ENCODE assay signal across 18 cellular contexts in genomic region chr1:233672732-233673131, GRCh38. TPM values are rescaled to one million over a fixed set of nuclear protein-coding genes. Genes with fewer than 3 reads are reported as not detected.
A peak's percentile ranks its signal among the peaks of the same experiment; 100 is the strongest.
DNase-seq lines count a peak whose midpoint lies in the region; ATAC-seq, FAIRE-seq and TF ChIP-seq lines count a peak whose summit lies in the region.
"Had no signal": no experiment of that assay in that cellular context is flagged by ENCODE, and none has a peak within 500 bp of the region (broad histone marks: within the 10 kb centered on the region; RNA-seq: fewer than 3 reads in every experiment).

No MANE protein-coding gene starts in this region.

- ATAC-seq in left ventricle myocardium superior (no peak), K562 (no peak), left lobe of liver (peak; percentile 96), GM19452 (IDR thresholded peaks at IDR 0.05; ENCODE audit: unreplicated experiment) (no peak)
- ATAC-seq: CD8-positive, alpha-beta T cell had no signal

- intact Hi-C loops in left ventricle myocardium superior (cut with micrococcal nuclease) (no loop called here), K562 (cut with micrococcal nuclease) (no loop called here)

- no peak for TF ChIP-seq CTCF in right atrium auricular region (IDR thresholded peaks at IDR 0.05)
- no peak for TF ChIP-seq CTCF in K562 (IDR thresholded peaks at IDR 0.05 in 2 of 3, conservative IDR thresholded peaks at IDR 0.05 in 1 of 3; ENCODE audit: insufficient read depth in 2 of 3, low read depth in 1 of 3, low read length in 3 of 3)

- peaks cover 0 to 10% of the 10 kb centered on the region in 2 donors for H3K4me1 ChIP-seq in right atrium auricular region
- H3K4me1 ChIP-seq in K562 (replicated peaks in 1 of 2; ENCODE audit: control insufficient read depth in 2 of 2, insufficient read depth in 2 of 2, low read length in 2 of 2), result peaks cover 4 to 35% of the 10 kb centered on the region in 2 experiments; a peak in 4 of 5 replicates
- H3K4me1 ChIP-seq in small intestine (ENCODE audit: control insufficient read depth in 2 of 2, insufficient read depth in 1 of 2, low read depth in 1 of 2, low read length in 1 of 2), result peaks cover 0 to 3% of the 10 kb centered on the region in 2 donors

- no peak overlapping the region for H3K9ac ChIP-seq in K562 (ENCODE audit: insufficient read depth in 1 of 2, low read depth in 2 of 2, low read length in 2 of 2)
- H3K9ac ChIP-seq: BLaER1 had no signal

- no peak for TF ChIP-seq POLR2A in K562 (conservative IDR thresholded peaks at IDR 0.05)

- DNase-seq in right atrium auricular region (ENCODE audit: low spot score), result no peak
- DNase-seq in left ventricle myocardium superior, result no peak
- DNase-seq in K562 (ENCODE audit: extremely low read depth in 1 of 4, low spot score in 3 of 4), result no peak
- peak; percentile 69 for DNase-seq in left lobe of liver (ENCODE audit: low spot score)
- DNase-seq in small intestine, result peak; percentile 76
- DNase-seq in medulla oblongata (ENCODE audit: extremely low spot score), result no peak
- no peak for DNase-seq in AG08396 (ENCODE audit: low spot score)
- DNase-seq: 8988T; CD8-positive, alpha-beta T cell; EL; NCI-H1092; NCI-H1436 treated with DMSO at 0.1 percent for 48 hours; NCI-H2029; NCI-H526 had no signal

- WGBS in K562 (ENCODE audit: insufficient coverage, low coverage, missing lambda C conversion rate), result 92% methylated on average over 6 of the region's 6 CpGs
- WGBS in small intestine, 3 donors, result 31 to 72% (median 42%) methylated on average over 6 of the region's 6 CpGs

- no peak overlapping the region for H3K4me2 ChIP-seq in K562 (ENCODE audit: insufficient read depth, low read length)
- H3K4me2 ChIP-seq: PC-9 had no signal

- H3K27me3 ChIP-seq in right atrium auricular region (no peaks in the 10 kb centered on the region), K562 (ENCODE audit: control insufficient read depth in 2 of 2, insufficient read depth in 2 of 2, low read length in 2 of 2) (no peaks in the 10 kb centered on the region), small intestine (ENCODE audit: control insufficient read depth in 2 of 2, insufficient read depth in 2 of 2, low read length in 2 of 2) (no peaks in the 10 kb centered on the region)
- H3K27me3 ChIP-seq: BLaER1 had no signal

- H3K79me2 ChIP-seq in K562 (ENCODE audit: control insufficient read depth, insufficient read depth, low read length), result peaks cover 8% of the 10 kb centered on the region; the same call in 1 of the 3 replicates

- H3K36me3 ChIP-seq in right atrium auricular region (peaks cover 9% of the 10 kb centered on the region), K562 (ENCODE audit: control insufficient read depth, insufficient read depth, low read length) (peaks cover 25% of the 10 kb centered on the region), small intestine (ENCODE audit: control insufficient read depth in 2 of 2, insufficient read depth in 2 of 2, low read length in 2 of 2) (peaks cover 0 to 2% of the 10 kb centered on the region in 2 donors)
- H3K36me3 ChIP-seq: BLaER1 had no signal

- FAIRE-seq in K562 (lab: Jason Lieb, UNC) (no peak), small intestine (lab: Jason Lieb, UNC) (no peak)
- FAIRE-seq: H54 had no signal

- H3K27ac ChIP-seq in right atrium auricular region (peak overlapping the region; percentile 71 to 93), K562 (ENCODE audit: extremely low read depth, low read depth, low read length) (no peak overlapping the region), small intestine (ENCODE audit: low read depth in 1 of 2, low read length in 1 of 2) (peak overlapping the region; percentile 81 to 85)
- H3K27ac ChIP-seq: BLaER1 had no signal

- H3K9me3 ChIP-seq in right atrium auricular region (no peaks in the 10 kb centered on the region), K562 (replicated peaks; ENCODE audit: control insufficient read depth, insufficient read depth, low read depth, low read length) (peaks cover 7% of the 10 kb centered on the region; the same call in 1 of the 2 replicates), small intestine (ENCODE audit: control insufficient read depth, low read depth) (no peaks in the 10 kb centered on the region)

- no peaks in the 10 kb centered on the region for H3K9me1 ChIP-seq in K562 (ENCODE audit: control insufficient read depth, insufficient read depth, low read length)

- no TSS peak for BruUV-seq in K562 (replicated peaks; lab: Mats Ljungman, UMichigan)

- no peak overlapping the region for H3K4me3 ChIP-seq in right atrium auricular region
- no peak overlapping the region for H3K4me3 ChIP-seq in K562
- no peak overlapping the region for H3K4me3 ChIP-seq in small intestine (ENCODE audit: low read depth in 1 of 2, low read length in 2 of 2)
- H3K4me3 ChIP-seq: BLaER1, PC-9 had no signal

- H2AFZ ChIP-seq in K562 (ENCODE audit: low read depth, low read length), result no peak overlapping the region
- H2AFZ ChIP-seq: PC-9 had no signal

- TF ChIP-seq EP300 in K562 (IDR thresholded peaks at IDR 0.05; ENCODE audit: low read length), result no peak

- TF ChIP-seq RAD21 in K562 (CRISPR knock-in tag; conservative IDR thresholded peaks at IDR 0.05 in 1 of 2, IDR thresholded peaks at IDR 0.05 in 1 of 2), result no peak

- H4K20me1 ChIP-seq in K562 (replicated peaks; ENCODE audit: control insufficient read depth, insufficient read depth, low read length), result no peaks in the 10 kb centered on the region
- H4K20me1 ChIP-seq: BLaER1 had no signal

- in situ Hi-C loops in K562 (cut with MboI), result no loop called here

- CTCF ChIA-PET in K562 (lab: Yijun Ruan, JAX; ENCODE audit: low intra/inter-chr PET ratio), result no interaction called here

- POLR2A ChIA-PET in K562 (lab: Yijun Ruan, JAX), result interaction anchor here (1.3 kb wide), 1 partner anchor 30 kb away, joined by 3 read pairs; no protein-coding TSS in a partner anchor

TF ChIP-seq in K562, 482 proteins besides CTCF, POLR2A, EP300 and RAD21:
- TF ChIP-seq KDM1A (IDR thresholded peaks at IDR 0.05) (peak in 1 of 2 experiments; percentile 58; a peak in 2 of 4 replicates), ZNF785 (CRISPR knock-in tag; IDR thresholded peaks at IDR 0.05) (no peak), RBM22 (IDR thresholded peaks at IDR 0.05; ENCODE audit: low read depth, low read length, poor library complexity, severe bottlenecking) (no peak), ZNF311 (CRISPR knock-in tag; IDR thresholded peaks at IDR 0.05) (no peak), ZNF395 (CRISPR knock-in tag; IDR thresholded peaks at IDR 0.05) (0 out of 2 replicates have a peak, but pooled peaks have one; percentile 14)
TF ChIP-seq in K562: peak in this region for 2.

RNA-seq across cellular contexts. Expression of gene KCNK1, which starts 58.8 kb away (rescaled TPM):
- 10 to 100 TPM; 42.3 to 54.2 TPM for total RNA-seq in right atrium auricular region
- 29.7 TPM for total RNA-seq in left ventricle myocardium superior
- 25.8 and 31.2 TPM in 2 replicates for total RNA-seq in K562 (2011; cell fraction: chromatin; rRNA removed; ENCODE audit: low replicate concordance)
- total RNA-seq in K562 (2011; cell fraction: nucleolus; rRNA removed), result 36.3 and 38.5 TPM in 2 replicates
- total RNA-seq in K562 (2011; cell fraction: nucleoplasm; rRNA removed), result 34.2 and 46.4 TPM in 2 replicates
- 6.0 and 6.7 TPM in 2 replicates for total RNA-seq in K562 (2014; rRNA removed)
- total RNA-seq in K562 (2014; rRNA removed; fragmentation: Illumina TruSeq; extraction: Trizol), result 6.0 and 7.0 TPM in 2 replicates
- 4.1 and 4.7 TPM in 2 replicates for total RNA-seq in K562 (2015; rRNA removed; fragmentation: Illumina TruSeq; extraction: Trizol)
- total RNA-seq in K562 (2021), result 9.4 and 9.8 TPM in 2 replicates
- 19.9 and 22.7 TPM in 2 replicates for polyA plus RNA-seq in K562 (2011; rRNA removed)
- 20.0 and 35.2 TPM in 2 replicates for polyA plus RNA-seq in K562 (2011; cell fraction: cytosol; rRNA removed)
- 16.3 and 25.6 TPM in 2 replicates for polyA plus RNA-seq in K562 (2011; cell fraction: nucleus; rRNA removed)
- 6.0 and 6.4 TPM in 2 replicates for polyA plus RNA-seq in K562 (2012)
- 7.4 and 9.3 TPM in 2 replicates for polyA plus RNA-seq in K562 (2014; fragmentation: Illumina TruSeq; extraction: Trizol)
- 1 to 10 TPM; 3.1 to 3.5 TPM for polyA plus RNA-seq in K562 (2014; fragmentation: Nextera tagmentation; extraction: Ambion mirVana)
- polyA plus RNA-seq in K562 (2014; rRNA removed), result 8.0 and 9.8 TPM in 2 replicates
- 19.6 and 25.5 TPM in 2 replicates for polyA minus RNA-seq in K562 (2011; rRNA and poly(A)+ RNA removed)
- 20.0 and 23.3 TPM in 2 replicates for polyA minus RNA-seq in K562 (2011; cell fraction: cytosol; rRNA and poly(A)+ RNA removed)
- 16.6 and 19.1 TPM in 2 replicates for polyA minus RNA-seq in K562 (2011; cell fraction: nucleus; rRNA and poly(A)+ RNA removed)
- total RNA-seq in left lobe of liver, result 1.1 TPM
- polyA plus RNA-seq in small intestine, result 10 to 100 TPM; 17.9 to 40.3 (median 29.5) TPM
- total RNA-seq: CD8-positive, alpha-beta T cell had no signal

Comparison
In these comparisons a context has a peak if more than half of its experiments do, and no peak if none do; other contexts are left out.
1. DNase-seq: peak in left lobe of liver (single experiment) and small intestine (single experiment); none in right atrium auricular region (single experiment), left ventricle myocardium superior (single experiment), K562 (0 of 4), medulla oblongata (single experiment) and AG08396 (single experiment).